36 cellular contexts compared by ENCODE assay signal in genomic region chr17:45876539-45876938, GRCh38. TPM values are rescaled to one million over a fixed set of nuclear protein-coding genes. Genes with fewer than 3 reads are reported as not detected.
"Had no signal": no experiment of that assay in that cellular context is flagged by ENCODE, and none has a peak within 500 bp of the region (broad histone marks: within the 10 kb centered on the region; RNA-seq: fewer than 3 reads in every experiment).

No MANE protein-coding gene starts in this region.

- DNase-seq: activated CD4-positive, alpha-beta memory T cell treated with anti-CD3 and anti-CD28 coated beads, Interleukin-2, amount 10 ng/mL, durations not matched to agents 7 days and 5 days; activated CD4-positive, alpha-beta T cell treated with anti-CD3 and anti-CD28 coated beads for 36 hours; activated CD4-positive, alpha-beta T cell treated with anti-CD3 and anti-CD28 coated beads, Interleukin-2, amount 10 ng/mL, durations not matched to agents 7 days and 5 days; activated CD4-positive, alpha-beta T cell treated with anti-CD3 and anti-CD28 coated beads, Interleukin-2, amount 50 U/mL, for 4 hours; activated CD4-positive, CD25-positive, alpha-beta regulatory T cell; activated CD4-positive, CD25-positive, alpha-beta regulatory T cell treated with anti-CD3 and anti-CD28 coated beads, Interleukin-2, amount 50 U/mL, for 72 hours; activated CD8-positive, alpha-beta memory T cell treated with anti-CD3 and anti-CD28 coated beads, Interleukin-2, amount 50 U/mL, for 48 hours; activated gamma-delta T cell; activated naive CD4-positive, alpha-beta T cell treated with Interleukin-2 at 50 U/mL for 16 hours; activated naive CD8-positive, alpha-beta T cell treated with anti-CD3 and anti-CD28 coated beads for 36 hours; activated naive CD8-positive, alpha-beta T cell treated with anti-CD3 and anti-CD28 coated beads, Interleukin-2, amount 50 U/mL, for 24 hours; activated T-cell treated with anti-CD3 and anti-CD28 coated beads for 4 hours; activated T-cell treated with anti-CD3 and anti-CD28 coated beads, Interleukin-2, amount 50 U/mL, for 24 hours; activated T-cell treated with anti-CD3 and anti-CD28 coated beads, Interleukin-2, amount 50 U/mL, for 72 hours; adrenal gland; central memory CD4-positive, alpha-beta T cell; cerebellar nuclear complex; colonic mucosa; effector CD8-positive, alpha-beta T cell; esophagus squamous epithelium; foreskin melanocyte; heart right ventricle; T-helper 2 cell had no signal

- H3K27ac ChIP-seq: adrenal gland, ascending aorta, breast epithelium, cardiac muscle cell, colonic mucosa, epithelial cell of prostate, esophagus squamous epithelium, gastroesophageal sphincter, heart right ventricle had no signal

- H3K4me3 ChIP-seq: adrenal gland, ascending aorta, breast epithelium, cardiac muscle cell, colonic mucosa, esophagus squamous epithelium, gastroesophageal sphincter, heart right ventricle had no signal

- H3K4me1 ChIP-seq: adrenal gland, ascending aorta, breast epithelium, colonic mucosa, esophagus squamous epithelium, gastroesophageal sphincter, heart right ventricle had no signal

- ATAC-seq: activated CD4-positive, alpha-beta T cell treated with anti-CD3 and anti-CD28 coated beads for 36 hours; activated naive CD8-positive, alpha-beta T cell treated with anti-CD3 and anti-CD28 coated beads, Interleukin-2, amount 50 U/mL, for 24 hours; activated T-cell treated with anti-CD3 and anti-CD28 coated beads, Interleukin-2, amount 50 U/mL, for 72 hours; gastroesophageal sphincter; heart right ventricle had no signal

- H3K36me3 ChIP-seq: adrenal gland, ascending aorta, breast epithelium, cardiac muscle cell, colonic mucosa, esophagus squamous epithelium, gastroesophageal sphincter, heart right ventricle had no signal

- H3K27me3 ChIP-seq: adrenal gland, ascending aorta, colonic mucosa had no signal

- FAIRE-seq: endometrium, endothelial cell of umbilical vein had no signal

- H3K9me3 ChIP-seq: adrenal gland, ascending aorta, breast epithelium, colonic mucosa, esophagus squamous epithelium, heart right ventricle had no signal

RNA-seq across cellular contexts. Expression of gene MAPT, which starts 17.8 kb away (rescaled TPM):
- total RNA-seq: dermis microvascular lymphatic vessel endothelial cell, fibroblast of villous mesenchyme had no signal

RNA-seq across cellular contexts. Expression of gene SPPL2C, which starts 31.9 kb away (rescaled TPM):
- total RNA-seq: activated CD4-positive, alpha-beta memory T cell treated with anti-CD3 and anti-CD28 coated beads, Interleukin-2, amount 10 ng/mL, durations not matched to agents 7 days and 5 days; activated CD4-positive, alpha-beta T cell treated with anti-CD3 and anti-CD28 coated beads for 36 hours; activated CD4-positive, alpha-beta T cell treated with anti-CD3 and anti-CD28 coated beads, Interleukin-2, amount 10 ng/mL, durations not matched to agents 7 days and 5 days; activated naive CD8-positive, alpha-beta T cell treated with anti-CD3 and anti-CD28 coated beads for 36 hours; activated T-cell treated with anti-CD3 and anti-CD28 coated beads, Interleukin-2, amount 50 U/mL, for 72 hours; adrenal gland; ascending aorta; breast epithelium; colonic mucosa; dermis microvascular lymphatic vessel endothelial cell; endothelial cell of umbilical vein; esophagus squamous epithelium; fibroblast of lung; fibroblast of villous mesenchyme; gastroesophageal sphincter; glomerular endothelial cell; heart right ventricle; T-helper 1 cell treated with Interleukin-12 subunit alpha and Interleukin-12 subunit beta and Interleukin-4 antibody, amounts not matched to agents 30 ng/mL and 1 ng/mL, for 36 hours had no signal
- polyA plus RNA-seq: adrenal gland, cardiac muscle cell, endothelial cell of umbilical vein, esophagus, fibroblast of lung, heart right ventricle had no signal
